17 cellular contexts compared by ENCODE assay signal in the genomic region with DNA sequence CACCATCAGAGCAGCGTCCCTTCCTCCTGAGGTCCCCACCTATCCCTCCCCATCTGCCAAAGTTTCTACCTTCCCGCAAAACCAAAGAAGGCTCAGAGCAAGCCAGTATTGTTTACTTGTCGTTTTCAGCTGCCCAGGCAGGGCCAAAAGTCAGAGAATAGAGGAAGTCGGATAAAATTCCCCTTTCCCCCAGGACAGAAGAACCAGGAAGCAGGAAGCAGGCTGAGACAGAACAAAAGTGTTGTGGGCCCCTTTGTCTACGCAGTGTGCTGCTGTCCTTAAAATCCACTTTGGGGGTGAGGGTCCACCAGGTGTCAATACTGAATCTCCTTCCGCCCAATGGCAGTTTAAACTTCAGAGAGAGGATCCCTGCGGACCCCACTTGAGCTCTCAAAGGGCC. TPM values are rescaled to one million over a fixed set of nuclear protein-coding genes. Genes with fewer than 3 reads are reported as not detected.
DNase-seq lines count a peak whose midpoint lies in the region; ATAC-seq, FAIRE-seq and TF ChIP-seq lines count a peak whose summit lies in the region.
"Had no signal": no experiment of that assay in that cellular context is flagged by ENCODE, and none has a peak within 500 bp of the region (broad histone marks: within the 10 kb centered on the region; RNA-seq: fewer than 3 reads in every experiment).

No MANE protein-coding gene starts in this region.

- H3K9me3 Mint-ChIP-seq in T-cell, result peaks cover 0 to under 1% (median 0%) of the 10 kb centered on the region in 3 donors
- peaks cover 0 to under 1% of the 10 kb centered on the region in 2 donors for H3K9me3 Mint-ChIP-seq in stimulated activated naive B cell treated with anti-CD40 and anti-IgM and Interleukin-4, amounts not matched to agents 10 μg/mL and 1 μg/mL and 100 μg/mL, for 72 hours

- TF ChIP-seq EP300 in K562 (IDR thresholded peaks at IDR 0.05; ENCODE audit: low read length), result no peak

- no peaks in the 10 kb centered on the region for H3K4me1 Mint-ChIP-seq in T-cell
- H3K4me1 Mint-ChIP-seq in stimulated activated naive B cell treated with anti-CD40 and anti-IgM and Interleukin-4, amounts not matched to agents 10 μg/mL and 1 μg/mL and 100 μg/mL, for 72 hours, result no peaks in the 10 kb centered on the region
- H3K4me1 Mint-ChIP-seq: CD4-positive, alpha-beta memory T cell had no signal

- no peak overlapping the region for H3K27ac Mint-ChIP-seq in T-cell
- no peak overlapping the region for H3K27ac Mint-ChIP-seq in stimulated activated naive B cell treated with anti-CD40 and anti-IgM and Interleukin-4, amounts not matched to agents 10 μg/mL and 1 μg/mL and 100 μg/mL, for 72 hours
- H3K27ac Mint-ChIP-seq: CD4-positive, alpha-beta memory T cell had no signal

- H3K4me3 Mint-ChIP-seq in T-cell, result no peak overlapping the region
- H3K4me3 Mint-ChIP-seq in stimulated activated naive B cell treated with anti-CD40 and anti-IgM and Interleukin-4, amounts not matched to agents 10 μg/mL and 1 μg/mL and 100 μg/mL, for 72 hours, result no peak overlapping the region
- H3K4me3 Mint-ChIP-seq: CD4-positive, alpha-beta memory T cell had no signal

- H3K27me3 Mint-ChIP-seq in T-cell, result peaks cover 3 to 9% of the 10 kb centered on the region in 2 donors
- H3K27me3 Mint-ChIP-seq in stimulated activated naive B cell treated with anti-CD40 and anti-IgM and Interleukin-4, amounts not matched to agents 10 μg/mL and 1 μg/mL and 100 μg/mL, for 72 hours, result peaks cover 10 to 17% of the 10 kb centered on the region in 2 donors
- H3K27me3 Mint-ChIP-seq: CD4-positive, alpha-beta memory T cell had no signal

- DNase-seq in CD1c-positive myeloid dendritic cell (ENCODE audit: extremely low spot score), result peak; percentile 39
- no peak for DNase-seq in K562 (ENCODE audit: extremely low read depth in 1 of 4, low spot score in 3 of 4)
- no peak for DNase-seq in left colon
- DNase-seq in mucosa of descending colon, result no peak
- no peak for DNase-seq in T-cell
- no peak for DNase-seq in urothelium cell line (ENCODE audit: low spot score)
- DNase-seq in stimulated activated naive B cell treated with anti-CD40 and anti-IgM and Interleukin-4, amounts not matched to agents 10 μg/mL and 1 μg/mL and 100 μg/mL, for 72 hours, result no peak
- DNase-seq: ACHN, DMS79 treated with DMSO at 0.1 percent for 48 hours, EL had no signal

- CTCF ChIA-PET in K562 (lab: Yijun Ruan, JAX; ENCODE audit: low intra/inter-chr PET ratio) (no interaction called here), T-cell (lab: Charles Lee) (no interaction called here)

- in situ Hi-C loops in K562 (cut with MboI), result no loop called here

- POLR2A ChIA-PET in K562 (lab: Yijun Ruan, JAX), result interaction anchor here (0.7 to 1.0 kb wide), 3 partner anchors 10 to 55 kb away, joined by 3 read pairs; no protein-coding TSS in a partner anchor
- POLR2A ChIA-PET in T-cell (lab: Charles Lee), result no interaction called here

- H3K36me3 ChIP-seq in K562 (ENCODE audit: control insufficient read depth, insufficient read depth, low read length) (no peaks in the 10 kb centered on the region), mucosa of descending colon (ENCODE audit: low read depth) (no peaks in the 10 kb centered on the region)
- H3K36me3 ChIP-seq: BLaER1 treated with 17β-estradiol and CSF1 and Interleukin-3, amounts not matched to agents 10 nM and 100 nM; HAP-1 had no signal

- BruUV-seq in K562 (replicated peaks; lab: Mats Ljungman, UMichigan), result no TSS peak

- TF ChIP-seq CTCF in K562 (IDR thresholded peaks at IDR 0.05 in 2 of 3, conservative IDR thresholded peaks at IDR 0.05 in 1 of 3; ENCODE audit: insufficient read depth in 2 of 3, low read depth in 1 of 3, low read length in 3 of 3), result no peak
- no peak for TF ChIP-seq CTCF in mucosa of descending colon (IDR thresholded peaks at IDR 0.05)

- no peak for TF ChIP-seq POLR2A in K562 (conservative IDR thresholded peaks at IDR 0.05)

- H3K9me3 ChIP-seq in K562 (replicated peaks; ENCODE audit: control insufficient read depth, insufficient read depth, low read depth, low read length) (no peaks in the 10 kb centered on the region), mucosa of descending colon (no peaks in the 10 kb centered on the region)
- H3K9me3 ChIP-seq: HAP-1 had no signal

- intact Hi-C loops in K562 (cut with micrococcal nuclease) (loop anchor here (5.0 kb wide), 1 partner anchor 32 kb away; no protein-coding TSS in a partner anchor), left colon (cut with DNase I, micrococcal nuclease) (no loop called here), mucosa of descending colon (cut with DNase I, micrococcal nuclease) (no loop called here)

- WGBS in K562 (ENCODE audit: insufficient coverage, low coverage, missing lambda C conversion rate), result 44% methylated on average over 6 of the region's 7 CpGs

- H3K9ac ChIP-seq in K562 (ENCODE audit: insufficient read depth in 1 of 2, low read depth in 2 of 2, low read length in 2 of 2), result no peak overlapping the region; a peak in 1 of 4 replicates
- H3K9ac ChIP-seq: BLaER1 treated with 17β-estradiol and CSF1 and Interleukin-3, amounts not matched to agents 10 nM and 100 nM had no signal

- no peaks in the 10 kb centered on the region for H3K36me3 Mint-ChIP-seq in T-cell
- H3K36me3 Mint-ChIP-seq in stimulated activated naive B cell treated with anti-CD40 and anti-IgM and Interleukin-4, amounts not matched to agents 10 μg/mL and 1 μg/mL and 100 μg/mL, for 72 hours, result no peaks in the 10 kb centered on the region
- H3K36me3 Mint-ChIP-seq: CD4-positive, alpha-beta memory T cell had no signal

- H3K4me1 ChIP-seq in K562 (replicated peaks in 1 of 2; ENCODE audit: control insufficient read depth in 2 of 2, insufficient read depth in 2 of 2, low read length in 2 of 2) (peaks cover 7 to 18% of the 10 kb centered on the region in 2 experiments; a peak in 4 of 5 replicates), mucosa of descending colon (ENCODE audit: low read depth) (no peaks in the 10 kb centered on the region)
- H3K4me1 ChIP-seq: HAP-1 had no signal

- H4K20me1 ChIP-seq in K562 (replicated peaks; ENCODE audit: control insufficient read depth, insufficient read depth, low read length), result no peaks in the 10 kb centered on the region
- H4K20me1 ChIP-seq: BLaER1 treated with 17β-estradiol and CSF1 and Interleukin-3, amounts not matched to agents 10 nM and 100 nM had no signal

- ATAC-seq in K562 (no peak), left colon (peak; percentile 54), mucosa of descending colon (peak; percentile 60), T-cell (replicated peaks in 1 of 4) (no peak), GM21390 (IDR thresholded peaks at IDR 0.05; ENCODE audit: unreplicated experiment) (no peak)
- no peak for ATAC-seq in stimulated activated naive B cell treated with anti-CD40 and anti-IgM and Interleukin-4, amounts not matched to agents 10 μg/mL and 1 μg/mL and 100 μg/mL, for 72 hours (replicated peaks)

- no peak for TF ChIP-seq RAD21 in K562 (CRISPR knock-in tag; conservative IDR thresholded peaks at IDR 0.05 in 1 of 2, IDR thresholded peaks at IDR 0.05 in 1 of 2)

- FAIRE-seq in K562 (lab: Jason Lieb, UNC) (no peak), urothelium cell line (lab: Jason Lieb, UNC) (no peak)
- FAIRE-seq: G401.6, GM19239 had no signal

- H3K9me1 ChIP-seq in K562 (ENCODE audit: control insufficient read depth, insufficient read depth, low read length), result no peaks in the 10 kb centered on the region

- H3K27ac ChIP-seq in K562 (ENCODE audit: extremely low read depth, low read depth, low read length), result no peak overlapping the region
- H3K27ac ChIP-seq: 22Rv1; BLaER1 treated with 17β-estradiol and CSF1 and Interleukin-3, amounts not matched to agents 10 nM and 100 nM had no signal

- no peaks in the 10 kb centered on the region for H3K79me2 ChIP-seq in K562 (ENCODE audit: control insufficient read depth, insufficient read depth, low read length)

- peak overlapping the region; percentile 60 for H2AFZ ChIP-seq in K562 (ENCODE audit: low read depth, low read length)

- no peak overlapping the region for H3K4me2 ChIP-seq in K562 (ENCODE audit: insufficient read depth, low read length)

- H3K4me3 ChIP-seq in K562, result no peak overlapping the region
- H3K4me3 ChIP-seq in mucosa of descending colon, result no peak overlapping the region
- H3K4me3 ChIP-seq: BLaER1 treated with 17β-estradiol and CSF1 and Interleukin-3, amounts not matched to agents 10 nM and 100 nM; HAP-1 had no signal

- H3K27me3 ChIP-seq in K562 (ENCODE audit: control insufficient read depth in 2 of 2, insufficient read depth in 2 of 2, low read length in 2 of 2), result peaks cover 9 to 19% of the 10 kb centered on the region in 2 experiments
- H3K27me3 ChIP-seq: BLaER1 treated with 17β-estradiol and CSF1 and Interleukin-3, amounts not matched to agents 10 nM and 100 nM had no signal

RNA-seq across cellular contexts. Expression of gene RPL32, which starts 18.5 kb away (rescaled TPM):
- total RNA-seq in K562 (2011; cell fraction: chromatin; rRNA removed; ENCODE audit: low replicate concordance), result 321 and 449 TPM in 2 replicates
- total RNA-seq in K562 (2011; cell fraction: nucleolus; rRNA removed), result 553 and 562 TPM in 2 replicates
- total RNA-seq in K562 (2011; cell fraction: nucleoplasm; rRNA removed), result 913 and 2,354 TPM in 2 replicates
- total RNA-seq in K562 (2014; rRNA removed) (3,132 and 3,347 TPM in 2 replicates), K562 (2014; rRNA removed; fragmentation: Illumina TruSeq; extraction: Trizol) (4,513 and 4,632 TPM in 2 replicates), K562 (2015; rRNA removed; fragmentation: Illumina TruSeq; extraction: Trizol) (4,527 and 4,779 TPM in 2 replicates), K562 (2021) (2,738 and 3,009 TPM in 2 replicates), left colon (1,000 to 10,000 TPM; 1,145 to 1,173 TPM), mucosa of descending colon (1,000 to 10,000 TPM; 1,042 to 1,233 (median 1,185) TPM), T-cell (1,000 to 10,000 TPM; 3,117 to 3,787 (median 3,363) TPM)
- polyA plus RNA-seq in K562 (2011; rRNA removed) (4,861 and 5,231 TPM in 2 replicates), K562 (2014; fragmentation: Illumina TruSeq; extraction: Trizol) (5,815 and 6,200 TPM in 2 replicates), K562 (2014; fragmentation: Nextera tagmentation; extraction: Ambion mirVana) (1,000 to 10,000 TPM; 3,469 to 4,286 TPM), K562 (2014; rRNA removed) (4,142 and 5,104 TPM in 2 replicates)
- polyA plus RNA-seq in K562 (2011; cell fraction: cytosol; rRNA removed), result 2,530 and 2,776 TPM in 2 replicates
- 1,377 and 2,422 TPM in 2 replicates for polyA plus RNA-seq in K562 (2011; cell fraction: nucleus; rRNA removed)
- 4,850 and 6,211 TPM in 2 replicates for polyA plus RNA-seq in K562 (2012)
- polyA minus RNA-seq in K562 (2011; rRNA and poly(A)+ RNA removed), result 3,010 and 3,339 TPM in 2 replicates
- 1,491 and 1,656 TPM in 2 replicates for polyA minus RNA-seq in K562 (2011; cell fraction: cytosol; rRNA and poly(A)+ RNA removed)
- 319 and 489 TPM in 2 replicates for polyA minus RNA-seq in K562 (2011; cell fraction: nucleus; rRNA and poly(A)+ RNA removed)

Comparison
In these comparisons a context has a peak if more than half of its experiments do, and no peak if none do; other contexts are left out.
1. ATAC-seq: peak in left colon (single experiment) and mucosa of descending colon (single experiment); none in K562 (single experiment), T-cell (0 of 4), GM21390 (single experiment) and stimulated activated naive B cell treated with anti-CD40 and anti-IgM and Interleukin-4, amounts not matched to agents 10 μg/mL and 1 μg/mL and 100 μg/mL, for 72 hours (0 of 2).